In the genomic region with DNA sequence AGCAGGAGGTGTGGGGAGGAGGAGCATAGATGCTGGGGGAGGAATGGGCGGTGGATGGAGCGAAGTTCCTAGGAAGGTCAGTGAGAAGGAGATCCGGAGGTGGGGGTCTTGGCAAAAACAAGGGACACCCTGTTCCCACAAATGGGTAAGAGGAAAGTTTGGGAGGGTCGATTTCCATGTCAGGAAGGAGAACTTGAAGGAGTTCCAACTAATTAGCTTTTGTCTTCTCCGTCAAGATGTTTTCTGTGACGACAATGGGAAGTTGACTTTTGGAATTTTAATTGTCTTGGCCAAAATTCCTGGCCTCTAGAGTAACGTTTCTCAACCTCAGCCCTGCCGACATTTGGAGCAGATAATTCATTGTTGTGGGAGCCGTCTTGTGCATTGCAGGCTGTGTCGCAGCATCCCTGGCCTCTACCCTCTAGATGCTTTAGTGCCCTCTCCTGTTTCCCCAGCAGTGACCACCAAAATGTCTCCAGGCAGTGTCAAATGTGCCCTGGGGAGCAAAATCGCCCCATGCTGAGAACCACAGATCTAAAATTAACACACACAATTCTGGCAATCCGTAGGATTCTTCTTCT, we compare ENCODE assay signal across 9 cellular contexts.
DNase-seq lines count a peak whose midpoint lies in the region; ATAC-seq and TF ChIP-seq lines count a peak whose summit lies in the region.
"Had no signal": no experiment of that assay in that cellular context is flagged by ENCODE, and none has a peak within 500 bp of the region (broad histone marks: within the 10 kb centered on the region; RNA-seq: fewer than 3 reads in every experiment).

No MANE protein-coding gene starts in this region.

- no peaks in the 10 kb centered on the region for H3K27me3 Mint-ChIP-seq in activated naive CD4-positive, alpha-beta T cell treated with anti-CD3 and anti-CD28 coated beads for 36 hours (ENCODE audit: low read depth)

- H3K9me3 ChIP-seq in tibial nerve = peaks cover 0 to 4% (median 0%) of the 10 kb centered on the region in 4 donors

- no peaks in the 10 kb centered on the region for H3K36me3 ChIP-seq in tibial nerve

- TF ChIP-seq CTCF in astrocyte of the spinal cord (IDR thresholded peaks at IDR 0.05; ENCODE audit: low read depth, low read length) = no peak
- TF ChIP-seq CTCF in tibial nerve (IDR thresholded peaks at IDR 0.05) = no peak

- 41 to 42% methylated on average over 12 of the region's 12 CpGs for WGBS in tibial nerve, 2 donors

- H3K27ac ChIP-seq in tibial nerve = peak overlapping the region in 1 of 4 donors; percentile 73

- H3K27me3 ChIP-seq in tibial nerve = no peaks in the 10 kb centered on the region

- peak overlapping the region; percentile 99 for H3K27ac Mint-ChIP-seq in activated naive CD4-positive, alpha-beta T cell treated with anti-CD3 and anti-CD28 coated beads for 36 hours

- intact Hi-C loops in activated naive CD4-positive, alpha-beta T cell treated with anti-CD3 and anti-CD28 coated beads for 36 hours (cut with micrococcal nuclease) = no loop called here

- no peak overlapping the region for H3K4me3 ChIP-seq in astrocyte of the spinal cord (ENCODE audit: low read depth, low read length)
- no peak overlapping the region for H3K4me3 ChIP-seq in tibial nerve

- ATAC-seq in left lobe of liver = peak; percentile 23

- peak overlapping the region; percentile 38 for H3K4me3 Mint-ChIP-seq in activated naive CD4-positive, alpha-beta T cell treated with anti-CD3 and anti-CD28 coated beads for 36 hours

- in situ Hi-C loops in astrocyte of the spinal cord (cut with HindIII; ENCODE audit: low sequenced_read_pairs) = no loop called here

- peaks cover 0 to 24% (median 6%) of the 10 kb centered on the region in 4 donors for H3K4me1 ChIP-seq in tibial nerve

- H3K9me3 Mint-ChIP-seq in activated naive CD4-positive, alpha-beta T cell treated with anti-CD3 and anti-CD28 coated beads for 36 hours = peaks cover 5% of the 10 kb centered on the region

- peaks cover 2% of the 10 kb centered on the region for H3K36me3 Mint-ChIP-seq in activated naive CD4-positive, alpha-beta T cell treated with anti-CD3 and anti-CD28 coated beads for 36 hours (ENCODE audit: low read depth)

- peaks cover 58% of the 10 kb centered on the region for H3K4me1 Mint-ChIP-seq in activated naive CD4-positive, alpha-beta T cell treated with anti-CD3 and anti-CD28 coated beads for 36 hours (ENCODE audit: low read depth)

- DNase-seq in activated naive CD4-positive, alpha-beta T cell treated with anti-CD3 and anti-CD28 coated beads for 36 hours = peak; percentile 29
- no peak for DNase-seq in activated naive CD4-positive, alpha-beta T cell treated with Interleukin-2 at 50 U/mL for 16 hours
- DNase-seq in astrocyte of the spinal cord (ENCODE audit: low read depth, low spot score) (peak; percentile 82), left lobe of liver (ENCODE audit: low spot score) (no peak), tibial nerve (ENCODE audit: low spot score in 2 of 2) (no peak), cerebellar cortex (ENCODE audit: low spot score) (no peak), OCI-M1 (lab: John Stamatoyannopoulos, UW) (no peak), inferior parietal cortex (ENCODE audit: extremely low spot score) (no peak)
- DNase-seq: hippocampal formation had no signal

- TF ChIP-seq EP300 in tibial nerve (IDR thresholded peaks at IDR 0.05) = peak; percentile 60 to 70

- no peak for TF ChIP-seq POLR2A in tibial nerve (IDR thresholded peaks at IDR 0.05)

- CTCF ChIA-PET in activated naive CD4-positive, alpha-beta T cell treated with anti-CD3 and anti-CD28 coated beads for 36 hours (lab: Charles Lee) = interaction anchor here (1.4 to 13.8 kb wide), 7 partner anchors 9 to 96 kb away, joined by 5 to 245 read pairs (median 30); a partner anchor contains a TSS

Comparison
In these comparisons a context has a peak if more than half of its experiments do, and no peak if none do; other contexts are left out.
1. DNase-seq: peak in activated naive CD4-positive, alpha-beta T cell treated with anti-CD3 and anti-CD28 coated beads for 36 hours (single experiment) and astrocyte of the spinal cord (single experiment); none in activated naive CD4-positive, alpha-beta T cell treated with Interleukin-2 at 50 U/mL for 16 hours (single experiment), left lobe of liver (single experiment), tibial nerve (0 of 2), cerebellar cortex (single experiment), OCI-M1 (single experiment) and inferior parietal cortex (single experiment).